In genomic region chr1:109161836-109162606, GRCh38 we compare ENCODE assay signal across 8 cellular contexts. TPM values are rescaled to one million over a fixed set of nuclear protein-coding genes. Genes with fewer than 3 reads are reported as not detected.
A peak's percentile ranks its signal among the peaks of the same experiment; 100 is the strongest.
DNase-seq lines count a peak whose midpoint lies in the region; ATAC-seq and TF ChIP-seq lines count a peak whose summit lies in the region.

No MANE protein-coding gene starts in this region.

- peak overlapping the region; percentile 65 to 80 for H3K27ac Mint-ChIP-seq in natural killer cell treated with Interleukin-12 subunit alpha and Interleukin-12 subunit beta and Interleukin-15 and Interleukin-18, amount 100 ng/mL, for 72 hours

- TF ChIP-seq CTCF in epithelial cell of esophagus (IDR thresholded peaks at IDR 0.05; ENCODE audit: insufficient read depth, low read depth, low read length, missing control alignments): no peak

- H3K36me3 Mint-ChIP-seq in natural killer cell treated with Interleukin-12 subunit alpha and Interleukin-12 subunit beta and Interleukin-15 and Interleukin-18, amount 100 ng/mL, for 72 hours: no peaks in the 10 kb centered on the region

- H3K4me1 Mint-ChIP-seq in natural killer cell treated with Interleukin-12 subunit alpha and Interleukin-12 subunit beta and Interleukin-15 and Interleukin-18, amount 100 ng/mL, for 72 hours (ENCODE audit: low read depth in 2 of 2): peaks cover 22 to 25% of the 10 kb centered on the region in 2 donors

- H3K4me3 ChIP-seq in epithelial cell of esophagus (ENCODE audit: low read length): no peak overlapping the region

- ATAC-seq in HG03095 (IDR thresholded peaks at IDR 0.05; ENCODE audit: unreplicated experiment): peak; percentile 64
- ATAC-seq in natural killer cell treated with Interleukin-12 subunit alpha and Interleukin-12 subunit beta and Interleukin-15 and Interleukin-18, amount 100 ng/mL, for 72 hours: peak; percentile 92 to 96
- ATAC-seq in HG02840 (IDR thresholded peaks at IDR 0.05; ENCODE audit: low FRiP score, unreplicated experiment): no peak
- ATAC-seq in left colon: no peak

- H3K9me3 Mint-ChIP-seq in natural killer cell treated with Interleukin-12 subunit alpha and Interleukin-12 subunit beta and Interleukin-15 and Interleukin-18, amount 100 ng/mL, for 72 hours: no peaks in the 10 kb centered on the region

- intact Hi-C loops in left colon (cut with DNase I, micrococcal nuclease): no loop called here

- H3K4me3 Mint-ChIP-seq in natural killer cell treated with Interleukin-12 subunit alpha and Interleukin-12 subunit beta and Interleukin-15 and Interleukin-18, amount 100 ng/mL, for 72 hours: peak overlapping the region; percentile 89

- no peaks in the 10 kb centered on the region for H3K27me3 Mint-ChIP-seq in natural killer cell treated with Interleukin-12 subunit alpha and Interleukin-12 subunit beta and Interleukin-15 and Interleukin-18, amount 100 ng/mL, for 72 hours

- DNase-seq in activated CD8-positive, alpha-beta memory T cell treated with anti-CD3 and anti-CD28 coated beads, Interleukin-2, amount 50 U/mL, for 48 hours: peak; percentile 59
- no peak for DNase-seq in activated CD8-positive, alpha-beta memory T cell treated with anti-CD3 and anti-CD28 coated beads for 24 hours
- DNase-seq in SKM-1 treated with dmso at 0.1 percent for 144 hours (lab: John Stamatoyannopoulos, UW; ENCODE audit: unreplicated experiment) (peak; percentile 99), epithelial cell of esophagus (ENCODE audit: low read depth) (peak; percentile 91), left colon (no peak)
- DNase-seq in natural killer cell treated with Interleukin-12 subunit alpha and Interleukin-12 subunit beta and Interleukin-15 and Interleukin-18, amount 100 ng/mL, for 72 hours (ENCODE audit: low spot score): peak; percentile 79

RNA-seq across cellular contexts. Expression of gene ELAPOR1, which starts 48.1 kb away (rescaled TPM):
- 1 to 10 TPM; 1.4 to 4.0 TPM for total RNA-seq in natural killer cell treated with Interleukin-12 subunit alpha and Interleukin-12 subunit beta and Interleukin-15 and Interleukin-18, amount 100 ng/mL, for 72 hours
- total RNA-seq in left colon: 100 to 1,000 TPM in 1 of 2 donors, 10 to 100 TPM in 1; 96.7 to 121 TPM

RNA-seq across cellular contexts. Expression of gene SARS1, which starts 51.7 kb away (rescaled TPM):
- total RNA-seq in natural killer cell treated with Interleukin-12 subunit alpha and Interleukin-12 subunit beta and Interleukin-15 and Interleukin-18, amount 100 ng/mL, for 72 hours: 100 to 1,000 TPM; 178 to 205 TPM
- 100 to 1,000 TPM; 117 to 155 TPM for total RNA-seq in left colon

Comparison
In these comparisons a context has a peak if more than half of its experiments do, and no peak if none do; other contexts are left out.
1. DNase-seq: peak in activated CD8-positive, alpha-beta memory T cell treated with anti-CD3 and anti-CD28 coated beads, Interleukin-2, amount 50 U/mL, for 48 hours (single experiment), SKM-1 treated with dmso at 0.1 percent for 144 hours (single experiment), epithelial cell of esophagus (single experiment) and natural killer cell treated with Interleukin-12 subunit alpha and Interleukin-12 subunit beta and Interleukin-15 and Interleukin-18, amount 100 ng/mL, for 72 hours (single experiment); none in activated CD8-positive, alpha-beta memory T cell treated with anti-CD3 and anti-CD28 coated beads for 24 hours (single experiment) and left colon (0 of 2).
2. ATAC-seq: peak in HG03095 (single experiment) and natural killer cell treated with Interleukin-12 subunit alpha and Interleukin-12 subunit beta and Interleukin-15 and Interleukin-18, amount 100 ng/mL, for 72 hours (2 of 2); none in HG02840 (single experiment) and left colon (single experiment).
3. RNA of gene ELAPOR1, which starts 48.1 kb away (total RNA-seq): 96.7 to 121 TPM in left colon; 1.4 to 4.0 TPM in natural killer cell treated with Interleukin-12 subunit alpha and Interleukin-12 subunit beta and Interleukin-15 and Interleukin-18, amount 100 ng/mL, for 72 hours; every median in the first group is over 10 times any median in the second.